In genomic region chr10:30200019-30200415, GRCh38 we compare ENCODE assay signal across 1 cellular context.
TF ChIP-seq lines count a peak whose summit lies in the region.

No MANE protein-coding gene starts in this region.

TF ChIP-seq in GM23338, 12 proteins besides CTCF, POLR2A, EP300 and RAD21:
- TF ChIP-seq ZNF462 (CRISPR knock-in tag; IDR thresholded peaks at IDR 0.05) (no peak), CREB1 (CRISPR knock-in tag; IDR thresholded peaks at IDR 0.05; ENCODE audit: low read depth) (no peak), STAT1 (IDR thresholded peaks at IDR 0.05; ENCODE audit: unreplicated experiment) (no peak), REST (IDR thresholded peaks at IDR 0.05; ENCODE audit: unreplicated experiment) (no peak), ZNF114 (CRISPR knock-in tag; IDR thresholded peaks at IDR 0.05) (no peak), ETS1 (IDR thresholded peaks at IDR 0.05) (no peak), EZH2phosphoT487 (IDR thresholded peaks at IDR 0.05; ENCODE audit: unreplicated experiment) (no peak), ZNF331 (CRISPR knock-in tag; IDR thresholded peaks at IDR 0.05; ENCODE audit: low read depth) (no peak), EZH2 (IDR thresholded peaks at IDR 0.05; ENCODE audit: low read depth, unreplicated experiment) (no peak), JUNB (IDR thresholded peaks at IDR 0.05; ENCODE audit: unreplicated experiment) (no peak), NANOG (IDR thresholded peaks at IDR 0.05; ENCODE audit: borderline replicate concordance) (no peak), POLR2AphosphoS5 (IDR thresholded peaks at IDR 0.05; ENCODE audit: low read depth) (no peak)
